Comparison of ENCODE assay signal across 1 cellular context in the genomic region with DNA sequence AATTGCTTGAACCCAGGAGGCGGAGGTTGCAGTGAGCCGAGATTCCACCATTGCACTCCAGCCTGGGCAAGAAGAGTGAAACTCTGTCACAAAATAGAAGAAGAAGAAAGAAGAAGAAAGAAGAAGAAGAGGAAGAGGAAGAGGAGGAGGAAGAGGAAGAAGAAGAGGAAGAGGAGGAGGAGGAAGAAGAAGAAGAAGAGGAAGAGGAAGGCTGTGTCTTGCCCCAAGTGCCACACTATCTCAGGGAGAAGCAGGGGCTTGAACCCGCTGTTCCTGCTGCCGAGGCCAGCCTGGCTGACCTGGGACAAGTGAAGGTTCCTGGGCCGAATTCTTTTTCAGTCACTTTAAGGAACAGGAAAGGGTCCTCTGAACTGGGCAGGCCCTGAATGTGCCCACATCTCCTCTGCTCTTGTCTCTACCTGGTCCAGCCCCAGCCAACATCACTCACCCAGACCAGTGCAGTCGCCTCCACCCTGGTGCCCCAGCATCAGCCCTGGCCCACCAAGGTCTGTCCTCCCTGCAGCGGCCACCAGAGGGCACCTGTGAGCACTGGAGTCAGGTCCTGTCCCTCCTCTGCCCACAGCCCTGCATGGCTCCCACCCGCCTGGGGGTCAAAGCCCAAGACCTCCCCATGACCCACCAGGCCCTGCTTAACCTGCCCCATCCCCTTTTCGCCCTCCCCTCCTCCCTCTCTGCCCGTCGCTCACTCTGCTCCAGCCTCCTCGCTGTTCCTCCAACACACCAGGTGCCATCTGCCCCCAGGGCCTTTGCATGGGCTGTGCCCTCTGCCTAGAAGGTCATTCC.
TF ChIP-seq lines count a peak whose summit lies in the region.

No MANE protein-coding gene starts in this region.

TF ChIP-seq in A549, 52 proteins besides CTCF, POLR2A, EP300 and RAD21:
- TF ChIP-seq, protein P1, sequence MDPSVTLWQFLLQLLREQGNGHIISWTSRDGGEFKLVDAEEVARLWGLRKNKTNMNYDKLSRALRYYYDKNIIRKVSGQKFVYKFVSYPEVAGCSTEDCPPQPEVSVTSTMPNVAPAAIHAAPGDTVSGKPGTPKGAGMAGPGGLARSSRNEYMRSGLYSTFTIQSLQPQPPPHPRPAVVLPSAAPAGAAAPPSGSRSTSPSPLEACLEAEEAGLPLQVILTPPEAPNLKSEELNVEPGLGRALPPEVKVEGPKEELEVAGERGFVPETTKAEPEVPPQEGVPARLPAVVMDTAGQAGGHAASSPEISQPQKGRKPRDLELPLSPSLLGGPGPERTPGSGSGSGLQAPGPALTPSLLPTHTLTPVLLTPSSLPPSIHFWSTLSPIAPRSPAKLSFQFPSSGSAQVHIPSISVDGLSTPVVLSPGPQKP (IDR thresholded peaks at IDR 0.05; ENCODE audit: low read depth, low read length), result no peak
- TF ChIP-seq, protein P2, sequence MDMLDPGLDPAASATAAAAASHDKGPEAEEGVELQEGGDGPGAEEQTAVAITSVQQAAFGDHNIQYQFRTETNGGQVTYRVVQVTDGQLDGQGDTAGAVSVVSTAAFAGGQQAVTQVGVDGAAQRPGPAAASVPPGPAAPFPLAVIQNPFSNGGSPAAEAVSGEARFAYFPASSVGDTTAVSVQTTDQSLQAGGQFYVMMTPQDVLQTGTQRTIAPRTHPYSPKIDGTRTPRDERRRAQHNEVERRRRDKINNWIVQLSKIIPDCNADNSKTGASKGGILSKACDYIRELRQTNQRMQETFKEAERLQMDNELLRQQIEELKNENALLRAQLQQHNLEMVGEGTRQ (IDR thresholded peaks at IDR 0.05), result no peak
- TF ChIP-seq CBX8 (IDR thresholded peaks at IDR 0.05) (no peak), RNF2 (IDR thresholded peaks at IDR 0.05; ENCODE audit: borderline replicate concordance, low read depth) (no peak), SMC3 (IDR thresholded peaks at IDR 0.05) (peak; percentile 65), KDM1A (IDR thresholded peaks at IDR 0.05; ENCODE audit: low read depth) (peak; percentile 91), GATA3 (IDR thresholded peaks at IDR 0.05; ENCODE audit: borderline replicate concordance) (no peak), CEBPB (IDR thresholded peaks at IDR 0.05) (no peak), MYC (IDR thresholded peaks at IDR 0.05; ENCODE audit: borderline replicate concordance, low read length) (no peak), TFCP2L1 (CRISPR knock-in tag; IDR thresholded peaks at IDR 0.05) (no peak), RCOR1 (IDR thresholded peaks at IDR 0.05; ENCODE audit: low read depth, low read length) (no peak), ZNF302 (CRISPR knock-in tag; IDR thresholded peaks at IDR 0.05) (no peak), ZFP36 (IDR thresholded peaks at IDR 0.05; ENCODE audit: borderline replicate concordance, partially characterized antibody) (peak; percentile 68), NR3C1 (IDR thresholded peaks at IDR 0.05) (no peak), RFX5 (IDR thresholded peaks at IDR 0.05) (no peak), FOSL2 (IDR thresholded peaks at IDR 0.05) (no peak), FOSL2 (CRISPR knock-in tag; IDR thresholded peaks at IDR 0.05) (no peak), BHLHE40 (IDR thresholded peaks at IDR 0.05; ENCODE audit: low read depth, low read length) (no peak), ESRRA (IDR thresholded peaks at IDR 0.05; ENCODE audit: borderline replicate concordance, low read length) (0 out of 2 replicates have a peak, but pooled peaks have one; percentile 31), HDAC2 (IDR thresholded peaks at IDR 0.05) (no peak), RARB (CRISPR knock-in tag; IDR thresholded peaks at IDR 0.05) (no peak)
- TF ChIP-seq, protein P3, sequence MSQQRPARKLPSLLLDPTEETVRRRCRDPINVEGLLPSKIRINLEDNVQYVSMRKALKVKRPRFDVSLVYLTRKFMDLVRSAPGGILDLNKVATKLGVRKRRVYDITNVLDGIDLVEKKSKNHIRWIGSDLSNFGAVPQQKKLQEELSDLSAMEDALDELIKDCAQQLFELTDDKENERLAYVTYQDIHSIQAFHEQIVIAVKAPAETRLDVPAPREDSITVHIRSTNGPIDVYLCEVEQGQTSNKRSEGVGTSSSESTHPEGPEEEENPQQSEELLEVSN (IDR thresholded peaks at IDR 0.05; ENCODE audit: borderline replicate concordance, low read depth), result no peak
- TF ChIP-seq, protein P4, sequence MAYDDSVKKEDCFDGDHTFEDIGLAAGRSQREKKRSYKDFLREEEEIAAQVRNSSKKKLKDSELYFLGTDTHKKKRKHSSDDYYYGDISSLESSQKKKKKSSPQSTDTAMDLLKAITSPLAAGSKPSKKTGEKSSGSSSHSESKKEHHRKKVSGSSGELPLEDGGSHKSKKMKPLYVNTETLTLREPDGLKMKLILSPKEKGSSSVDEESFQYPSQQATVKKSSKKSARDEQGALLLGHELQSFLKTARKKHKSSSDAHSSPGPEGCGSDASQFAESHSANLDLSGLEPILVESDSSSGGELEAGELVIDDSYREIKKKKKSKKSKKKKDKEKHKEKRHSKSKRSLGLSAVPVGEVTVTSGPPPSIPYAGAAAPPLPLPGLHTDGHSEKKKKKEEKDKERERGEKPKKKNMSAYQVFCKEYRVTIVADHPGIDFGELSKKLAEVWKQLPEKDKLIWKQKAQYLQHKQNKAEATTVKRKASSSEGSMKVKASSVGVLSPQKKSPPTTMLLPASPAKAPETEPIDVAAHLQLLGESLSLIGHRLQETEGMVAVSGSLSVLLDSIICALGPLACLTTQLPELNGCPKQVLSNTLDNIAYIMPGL (CRISPR knock-in tag; IDR thresholded peaks at IDR 0.05; ENCODE audit: borderline replicate concordance), result no peak
- TF ChIP-seq, protein P5, sequence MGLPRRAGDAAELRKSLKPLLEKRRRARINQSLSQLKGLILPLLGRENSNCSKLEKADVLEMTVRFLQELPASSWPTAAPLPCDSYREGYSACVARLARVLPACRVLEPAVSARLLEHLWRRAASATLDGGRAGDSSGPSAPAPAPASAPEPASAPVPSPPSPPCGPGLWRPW (IDR thresholded peaks at IDR 0.05), result no peak
- TF ChIP-seq, protein P6, sequence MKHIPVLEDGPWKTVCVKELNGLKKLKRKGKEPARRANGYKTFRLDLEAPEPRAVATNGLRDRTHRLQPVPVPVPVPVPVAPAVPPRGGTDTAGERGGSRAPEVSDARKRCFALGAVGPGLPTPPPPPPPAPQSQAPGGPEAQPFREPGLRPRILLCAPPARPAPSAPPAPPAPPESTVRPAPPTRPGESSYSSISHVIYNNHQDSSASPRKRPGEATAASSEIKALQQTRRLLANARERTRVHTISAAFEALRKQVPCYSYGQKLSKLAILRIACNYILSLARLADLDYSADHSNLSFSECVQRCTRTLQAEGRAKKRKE (CRISPR knock-in tag; IDR thresholded peaks at IDR 0.05; ENCODE audit: low read depth), result no peak
- TF ChIP-seq, protein P7, sequence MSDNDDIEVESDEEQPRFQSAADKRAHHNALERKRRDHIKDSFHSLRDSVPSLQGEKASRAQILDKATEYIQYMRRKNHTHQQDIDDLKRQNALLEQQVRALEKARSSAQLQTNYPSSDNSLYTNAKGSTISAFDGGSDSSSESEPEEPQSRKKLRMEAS (IDR thresholded peaks at IDR 0.05), result no peak
